2 cellular contexts compared by ENCODE assay signal in the genomic region with DNA sequence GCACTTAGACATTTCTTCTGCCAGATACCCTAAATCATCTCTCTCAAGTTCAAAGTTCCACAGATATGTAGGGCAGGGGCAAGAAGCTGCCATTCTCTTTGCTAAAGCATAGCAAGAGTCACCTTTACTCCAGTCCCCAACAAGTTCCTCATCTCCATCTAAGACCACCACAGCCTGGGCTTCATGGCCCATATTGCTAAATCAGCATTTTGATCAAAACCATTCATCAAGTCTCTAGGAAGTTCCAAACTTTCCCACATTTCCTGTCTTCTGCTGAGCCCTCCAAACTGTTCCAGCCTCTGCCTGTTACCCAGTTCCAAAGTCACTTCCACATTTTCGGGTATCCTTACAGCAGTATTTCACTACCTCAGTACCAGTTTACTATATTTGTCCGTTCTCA.
A peak's percentile ranks its signal among the peaks of the same experiment; 100 is the strongest.
TF ChIP-seq lines count a peak whose summit lies in the region.

No MANE protein-coding gene starts in this region.

TF ChIP-seq in IMR-90, 13 proteins besides CTCF, POLR2A, EP300 and RAD21:
- peak; percentile 78 for TF ChIP-seq MAFK (IDR thresholded peaks at IDR 0.05; ENCODE audit: low read depth, low read length)

TF ChIP-seq in HepG2, 621 proteins besides CTCF, POLR2A, EP300 and RAD21:
- TF ChIP-seq MAFF (IDR thresholded peaks at IDR 0.05; ENCODE audit: low read depth, low read length): peak; percentile 85
- peak; percentile 89 to 90 for TF ChIP-seq MAFK (conservative IDR thresholded peaks at IDR 0.05 in 1 of 2, IDR thresholded peaks at IDR 0.05 in 1 of 2; ENCODE audit: low read length in 2 of 2)
